In genomic region chr6:14724546-14724945, GRCh38 we compare ENCODE assay signal across 26 cellular contexts.
"Had no signal": no experiment of that assay in that cellular context is flagged by ENCODE, and none has a peak within 500 bp of the region (broad histone marks: within the 10 kb centered on the region; RNA-seq: fewer than 3 reads in every experiment).

No MANE protein-coding gene starts in this region.

- H3K4me3 ChIP-seq: SJSA1 had no signal

- H3K9me3 Mint-ChIP-seq: T-helper 2 cell treated with Interferon-gamma antibody and Interleukin-4, amounts not matched to agents 5 μg/mL and 100 μg/mL, for 36 hours had no signal

- H3K27ac Mint-ChIP-seq: activated CD4-positive, alpha-beta T cell treated with anti-CD3 and anti-CD28 coated beads, Interleukin-2, amount 10 ng/mL, durations not matched to agents 7 days and 5 days; activated CD8-positive, alpha-beta T cell treated with anti-CD3 and anti-CD28 coated beads for 36 hours; activated naive CD4-positive, alpha-beta T cell treated with anti-CD3 and anti-CD28 coated beads, Interleukin-2, amount 10 ng/mL, durations not matched to agents 7 days and 5 days; activated naive CD8-positive, alpha-beta T cell; activated naive CD8-positive, alpha-beta T cell treated with anti-CD3 and anti-CD28 coated beads, Interleukin-2, amount 50 U/mL, for 24 hours; activated T-helper 1 cell treated with anti-CD3 and anti-CD28 coated beads, Interleukin-12 subunit alpha, Interleukin-12 subunit beta, Interleukin-2, Interleukin-4 antibody, amounts not matched to agents 30 ng/mL and 10 ng/mL and 1 ng/mL, durations not matched to agents 14 hours and 24 hours and 36 hours; brain; T-helper 1 cell treated with Interleukin-12 subunit alpha and Interleukin-12 subunit beta and Interleukin-4 antibody, amounts not matched to agents 30 μg/mL and 1 μg/mL, for 36 hours; T-helper 2 cell treated with Interferon-gamma antibody and Interleukin-4, amounts not matched to agents 5 μg/mL and 100 μg/mL, for 36 hours had no signal

- H3K27me3 ChIP-seq: SJSA1 had no signal

- ATAC-seq: activated CD8-positive, alpha-beta T cell treated with anti-CD3 and anti-CD28 coated beads for 36 hours; activated naive CD8-positive, alpha-beta T cell treated with anti-CD3 and anti-CD28 coated beads, Interleukin-2, amount 50 U/mL, for 24 hours; Panc1 had no signal

- H3K27ac ChIP-seq: SJSA1 had no signal

- H3K27me3 Mint-ChIP-seq: activated CD4-positive, alpha-beta T cell treated with anti-CD3 and anti-CD28 coated beads, Interleukin-2, amount 10 ng/mL, durations not matched to agents 7 days and 5 days; activated CD8-positive, alpha-beta T cell treated with anti-CD3 and anti-CD28 coated beads for 36 hours; activated naive CD4-positive, alpha-beta T cell treated with anti-CD3 and anti-CD28 coated beads, Interleukin-2, amount 10 ng/mL, durations not matched to agents 7 days and 5 days; activated naive CD8-positive, alpha-beta T cell; activated naive CD8-positive, alpha-beta T cell treated with anti-CD3 and anti-CD28 coated beads, Interleukin-2, amount 50 U/mL, for 24 hours had no signal

- DNase-seq: activated CD4-positive, alpha-beta T cell treated with anti-CD3 and anti-CD28 coated beads, Interleukin-2, amount 10 ng/mL, durations not matched to agents 7 days and 5 days; activated CD8-positive, alpha-beta T cell treated with anti-CD3 and anti-CD28 coated beads for 36 hours; activated effector memory CD4-positive, alpha-beta T cell treated with Interleukin-2 at 50 U/mL for 16 hours; activated naive CD4-positive, alpha-beta T cell treated with anti-CD3 and anti-CD28 coated beads, Interleukin-2, amount 10 ng/mL, durations not matched to agents 7 days and 5 days; activated naive CD8-positive, alpha-beta T cell treated with anti-CD3 and anti-CD28 coated beads, Interleukin-2, amount 50 U/mL, for 24 hours; activated T-cell treated with anti-CD3 and anti-CD28 coated beads, Interleukin-2, amount 50 U/mL, for 1 hour; anterior cingulate cortex; caudate nucleus; Karpas-422; KBM-7; NCI-H1105; NCI-H1417 treated with DMSO at 0.1 percent for 48 hours; NCI-H187 treated with DMSO at 0.1 percent for 48 hours; NCI-H2081; NCI-H345; NCI-H524 treated with DMSO at 0.1 percent for 48 hours; RPMI8226; SHP77 treated with DMSO at 0.1 percent for 48 hours; SK-N-SH had no signal

- H3K4me3 Mint-ChIP-seq: activated CD4-positive, alpha-beta T cell treated with anti-CD3 and anti-CD28 coated beads, Interleukin-2, amount 10 ng/mL, durations not matched to agents 7 days and 5 days; activated CD8-positive, alpha-beta T cell treated with anti-CD3 and anti-CD28 coated beads for 36 hours; activated naive CD4-positive, alpha-beta T cell treated with anti-CD3 and anti-CD28 coated beads, Interleukin-2, amount 10 ng/mL, durations not matched to agents 7 days and 5 days; activated naive CD8-positive, alpha-beta T cell; activated naive CD8-positive, alpha-beta T cell treated with anti-CD3 and anti-CD28 coated beads, Interleukin-2, amount 50 U/mL, for 24 hours; activated T-helper 1 cell treated with anti-CD3 and anti-CD28 coated beads, Interleukin-12 subunit alpha, Interleukin-12 subunit beta, Interleukin-2, Interleukin-4 antibody, amounts not matched to agents 30 ng/mL and 10 ng/mL and 1 ng/mL, durations not matched to agents 14 hours and 24 hours and 36 hours; brain; T-helper 1 cell treated with Interleukin-12 subunit alpha and Interleukin-12 subunit beta and Interleukin-4 antibody, amounts not matched to agents 30 μg/mL and 1 μg/mL, for 36 hours; T-helper 2 cell treated with Interferon-gamma antibody and Interleukin-4, amounts not matched to agents 5 μg/mL and 100 μg/mL, for 36 hours had no signal

- H3K36me3 Mint-ChIP-seq: activated naive CD4-positive, alpha-beta T cell treated with anti-CD3 and anti-CD28 coated beads, Interleukin-2, amount 10 ng/mL, durations not matched to agents 7 days and 5 days; activated naive CD8-positive, alpha-beta T cell; brain had no signal
